ENCODE assay signal across 22 cellular contexts in the genomic region with DNA sequence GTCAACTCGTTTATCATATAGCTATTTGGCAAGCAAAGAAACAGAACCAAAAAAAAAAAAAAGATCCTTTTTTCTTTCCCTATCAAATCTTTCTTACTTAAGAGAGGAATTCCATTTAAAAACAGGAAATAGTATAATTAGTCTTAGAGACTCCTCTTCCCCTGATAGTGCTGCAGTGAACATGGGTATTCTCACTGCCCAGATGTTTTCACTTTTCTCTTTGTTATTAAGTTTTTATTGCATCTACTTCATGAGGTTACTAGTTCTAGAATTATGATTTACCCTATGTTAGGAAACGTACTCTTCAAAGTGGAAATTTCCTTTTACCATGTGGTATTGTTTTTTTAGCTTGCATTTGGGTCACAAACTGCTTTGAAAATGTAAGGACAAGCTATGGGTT. TPM values are rescaled to one million over a fixed set of nuclear protein-coding genes. Genes with fewer than 3 reads are reported as not detected.
DNase-seq lines count a peak whose midpoint lies in the region; ATAC-seq lines count a peak whose summit lies in the region.
"Had no signal": no experiment of that assay in that cellular context is flagged by ENCODE, and none has a peak within 500 bp of the region (broad histone marks: within the 10 kb centered on the region; RNA-seq: fewer than 3 reads in every experiment).

No MANE protein-coding gene starts in this region.

- H3K4me3 ChIP-seq in CD4-positive, alpha-beta memory T cell (ENCODE audit: low read length in 2 of 2) = no peak overlapping the region
- no peak overlapping the region for H3K4me3 ChIP-seq in naive thymus-derived CD4-positive, alpha-beta T cell (ENCODE audit: low read length)

- peaks cover 31% of the 10 kb centered on the region for H3K4me1 ChIP-seq in CD4-positive, alpha-beta memory T cell (ENCODE audit: insufficient read depth, low read length)
- H3K4me1 ChIP-seq in naive thymus-derived CD4-positive, alpha-beta T cell (ENCODE audit: control insufficient read depth in 2 of 2, insufficient read depth in 2 of 2, low read length in 2 of 2) = peaks cover 7 to 10% of the 10 kb centered on the region in 2 donors

- H3K36me3 ChIP-seq in CD4-positive, alpha-beta memory T cell (ENCODE audit: insufficient read depth, low read length) = peaks cover 82% of the 10 kb centered on the region
- peaks cover 10 to 75% (median 52%) of the 10 kb centered on the region in 3 experiments for H3K36me3 ChIP-seq in naive thymus-derived CD4-positive, alpha-beta T cell (ENCODE audit: control insufficient read depth in 2 of 3, insufficient read depth in 3 of 3, low read length in 3 of 3)

- no peaks in the 10 kb centered on the region for H3K9me3 Mint-ChIP-seq in activated CD4-positive, alpha-beta memory T cell treated with anti-CD3 and anti-CD28 coated beads, Interleukin-2, amount 10 ng/mL, durations not matched to agents 7 days and 5 days
- H3K9me3 Mint-ChIP-seq in activated CD4-positive, alpha-beta memory T cell treated with anti-CD3 and anti-CD28 coated beads for 36 hours = no peaks in the 10 kb centered on the region
- H3K9me3 Mint-ChIP-seq in CD4-positive, alpha-beta memory T cell = no peaks in the 10 kb centered on the region
- H3K9me3 Mint-ChIP-seq in activated T-helper 1 cell treated with anti-CD3 and anti-CD28 coated beads, Interleukin-12 subunit alpha, Interleukin-12 subunit beta, Interleukin-2, Interleukin-4 antibody, amounts not matched to agents 30 ng/mL and 10 ng/mL and 1 ng/mL, durations not matched to agents 14 hours and 24 hours and 36 hours = no peaks in the 10 kb centered on the region
- H3K9me3 Mint-ChIP-seq in naive thymus-derived CD4-positive, alpha-beta T cell = no peaks in the 10 kb centered on the region
- H3K9me3 Mint-ChIP-seq: activated T-cell treated with anti-CD3 and anti-CD28 coated beads, Interleukin-2, amount 50 U/mL, for 4 hours had no signal

- H3K27ac Mint-ChIP-seq in activated CD4-positive, alpha-beta memory T cell treated with anti-CD3 and anti-CD28 coated beads, Interleukin-2, amount 10 ng/mL, durations not matched to agents 7 days and 5 days = peak overlapping the region; percentile 71
- no peak overlapping the region for H3K27ac Mint-ChIP-seq in activated CD4-positive, alpha-beta memory T cell treated with anti-CD3 and anti-CD28 coated beads for 36 hours
- H3K27ac Mint-ChIP-seq in CD4-positive, alpha-beta memory T cell = peak overlapping the region; percentile 10 to 66 (median 30)
- H3K27ac Mint-ChIP-seq in activated T-helper 1 cell treated with anti-CD3 and anti-CD28 coated beads, Interleukin-12 subunit alpha, Interleukin-12 subunit beta, Interleukin-2, Interleukin-4 antibody, amounts not matched to agents 30 ng/mL and 10 ng/mL and 1 ng/mL, durations not matched to agents 14 hours and 24 hours and 36 hours = peak overlapping the region; percentile 29
- H3K27ac Mint-ChIP-seq in naive thymus-derived CD4-positive, alpha-beta T cell = peak overlapping the region; percentile 9 to 63 (median 24)

- DNase-seq in activated CD4-positive, alpha-beta memory T cell treated with anti-CD3 and anti-CD28 coated beads, Interleukin-2, amount 10 ng/mL, durations not matched to agents 7 days and 5 days = no peak
- DNase-seq in activated CD4-positive, alpha-beta memory T cell treated with anti-CD3 and anti-CD28 coated beads for 36 hours = no peak
- no peak for DNase-seq in CD4-positive, alpha-beta memory T cell
- no peak for DNase-seq in activated T-helper 1 cell treated with anti-CD3 and anti-CD28 coated beads, Interleukin-12 subunit alpha, Interleukin-12 subunit beta, Interleukin-2, Interleukin-4 antibody, amounts not matched to agents 30 ng/mL and 10 ng/mL and 1 ng/mL, durations not matched to agents 14 hours and 24 hours and 36 hours (ENCODE audit: low spot score)
- DNase-seq in naive thymus-derived CD4-positive, alpha-beta T cell = no peak
- DNase-seq in NCI-H2029 treated with DMSO at 0.1 percent for 48 hours (lab: John Stamatoyannopoulos, UW) (no peak), NCI-H1092 treated with DMSO at 0.1 percent for 48 hours (lab: John Stamatoyannopoulos, UW) (no peak)
- DNase-seq: activated CD4-positive, alpha-beta T cell treated with anti-CD3 and anti-CD28 coated beads, Interleukin-2, amount 50 U/mL, for 1 hour; activated T-cell treated with anti-CD3 and anti-CD28 coated beads, Interleukin-2, amount 50 U/mL, for 4 hours; DND-41; KG1; MV-4-11; NCI-H187 treated with DMSO at 0.1 percent for 48 hours; NCI-H446; SW 1271 had no signal

- ATAC-seq in naive thymus-derived CD4-positive, alpha-beta T cell = no peak
- no peak for ATAC-seq in GM18873 (IDR thresholded peaks at IDR 0.05; ENCODE audit: low FRiP score, unreplicated experiment)
- ATAC-seq: activated T-cell treated with anti-CD3 and anti-CD28 coated beads, Interleukin-2, amount 50 U/mL, for 4 hours had no signal

- intact Hi-C loops in activated CD4-positive, alpha-beta memory T cell treated with anti-CD3 and anti-CD28 coated beads for 36 hours (cut with micrococcal nuclease) = no loop called here
- intact Hi-C loops in CD4-positive, alpha-beta memory T cell (cut with micrococcal nuclease) = no loop called here
- intact Hi-C loops in activated T-helper 1 cell treated with anti-CD3 and anti-CD28 coated beads, Interleukin-12 subunit alpha, Interleukin-12 subunit beta, Interleukin-2, Interleukin-4 antibody, amounts not matched to agents 30 ng/mL and 10 ng/mL and 1 ng/mL, durations not matched to agents 14 hours and 24 hours and 36 hours (cut with micrococcal nuclease) = no loop called here
- intact Hi-C loops in naive thymus-derived CD4-positive, alpha-beta T cell (cut with micrococcal nuclease) = no loop called here

- no peak overlapping the region for H3K4me3 Mint-ChIP-seq in activated CD4-positive, alpha-beta memory T cell treated with anti-CD3 and anti-CD28 coated beads, Interleukin-2, amount 10 ng/mL, durations not matched to agents 7 days and 5 days
- no peak overlapping the region for H3K4me3 Mint-ChIP-seq in activated CD4-positive, alpha-beta memory T cell treated with anti-CD3 and anti-CD28 coated beads for 36 hours
- peak overlapping the region in 1 of 8 donors; percentile 4 for H3K4me3 Mint-ChIP-seq in CD4-positive, alpha-beta memory T cell
- no peak overlapping the region for H3K4me3 Mint-ChIP-seq in activated T-helper 1 cell treated with anti-CD3 and anti-CD28 coated beads, Interleukin-12 subunit alpha, Interleukin-12 subunit beta, Interleukin-2, Interleukin-4 antibody, amounts not matched to agents 30 ng/mL and 10 ng/mL and 1 ng/mL, durations not matched to agents 14 hours and 24 hours and 36 hours
- peak overlapping the region in 3 of 10 donors; percentile 32 to 39 (median 33) for H3K4me3 Mint-ChIP-seq in naive thymus-derived CD4-positive, alpha-beta T cell
- H3K4me3 Mint-ChIP-seq: activated T-cell treated with anti-CD3 and anti-CD28 coated beads, Interleukin-2, amount 50 U/mL, for 4 hours had no signal

- no peaks in the 10 kb centered on the region for H3K27me3 ChIP-seq in CD4-positive, alpha-beta memory T cell (ENCODE audit: insufficient read depth, low read length)
- H3K27me3 ChIP-seq in naive thymus-derived CD4-positive, alpha-beta T cell (ENCODE audit: control insufficient read depth in 2 of 2, insufficient read depth in 2 of 2, low read length in 2 of 2) = no peaks in the 10 kb centered on the region

- H3K36me3 Mint-ChIP-seq in activated CD4-positive, alpha-beta memory T cell treated with anti-CD3 and anti-CD28 coated beads, Interleukin-2, amount 10 ng/mL, durations not matched to agents 7 days and 5 days (ENCODE audit: low read depth) = peaks cover 91% of the 10 kb centered on the region
- H3K36me3 Mint-ChIP-seq in activated CD4-positive, alpha-beta memory T cell treated with anti-CD3 and anti-CD28 coated beads for 36 hours = peaks cover 84% of the 10 kb centered on the region
- H3K36me3 Mint-ChIP-seq in CD4-positive, alpha-beta memory T cell = peaks cover 73 to 86% of the 10 kb centered on the region in 2 donors
- H3K36me3 Mint-ChIP-seq in activated T-helper 1 cell treated with anti-CD3 and anti-CD28 coated beads, Interleukin-12 subunit alpha, Interleukin-12 subunit beta, Interleukin-2, Interleukin-4 antibody, amounts not matched to agents 30 ng/mL and 10 ng/mL and 1 ng/mL, durations not matched to agents 14 hours and 24 hours and 36 hours (ENCODE audit: low read depth) = peaks cover 76% of the 10 kb centered on the region
- peaks cover 25 to 70% (median 48%) of the 10 kb centered on the region in 5 donors for H3K36me3 Mint-ChIP-seq in naive thymus-derived CD4-positive, alpha-beta T cell

- H3K27me3 Mint-ChIP-seq in activated CD4-positive, alpha-beta memory T cell treated with anti-CD3 and anti-CD28 coated beads, Interleukin-2, amount 10 ng/mL, durations not matched to agents 7 days and 5 days = no peaks in the 10 kb centered on the region
- no peaks in the 10 kb centered on the region for H3K27me3 Mint-ChIP-seq in activated CD4-positive, alpha-beta memory T cell treated with anti-CD3 and anti-CD28 coated beads for 36 hours
- H3K27me3 Mint-ChIP-seq in CD4-positive, alpha-beta memory T cell = no peaks in the 10 kb centered on the region
- no peaks in the 10 kb centered on the region for H3K27me3 Mint-ChIP-seq in activated T-helper 1 cell treated with anti-CD3 and anti-CD28 coated beads, Interleukin-12 subunit alpha, Interleukin-12 subunit beta, Interleukin-2, Interleukin-4 antibody, amounts not matched to agents 30 ng/mL and 10 ng/mL and 1 ng/mL, durations not matched to agents 14 hours and 24 hours and 36 hours (ENCODE audit: insufficient read depth)
- H3K27me3 Mint-ChIP-seq in naive thymus-derived CD4-positive, alpha-beta T cell = no peaks in the 10 kb centered on the region

- no peaks in the 10 kb centered on the region for H3K9me3 ChIP-seq in CD4-positive, alpha-beta memory T cell (ENCODE audit: control insufficient read depth in 1 of 2, low read length in 2 of 2)
- H3K9me3 ChIP-seq in naive thymus-derived CD4-positive, alpha-beta T cell (ENCODE audit: control insufficient read depth in 2 of 3, low read length in 3 of 3) = no peaks in the 10 kb centered on the region

- CTCF ChIA-PET in activated CD4-positive, alpha-beta memory T cell treated with anti-CD3 and anti-CD28 coated beads, Interleukin-2, amount 10 ng/mL, durations not matched to agents 7 days and 5 days (lab: Charles Lee) = interaction anchor here (0.7 to 14.0 kb wide), 8 partner anchors 10 to 83 kb away, joined by 3 to 250 read pairs (median 4); a partner anchor contains a TSS
- CTCF ChIA-PET in activated CD4-positive, alpha-beta memory T cell treated with anti-CD3 and anti-CD28 coated beads for 36 hours (lab: Charles Lee) = interaction anchor here (0.9 to 9.6 kb wide), 7 partner anchors 9 to 83 kb away, joined by 3 to 123 read pairs (median 3); no protein-coding TSS in a partner anchor
- CTCF ChIA-PET in CD4-positive, alpha-beta memory T cell (lab: Charles Lee; ENCODE audit: partially characterized antibody) = interaction anchor here (0.6 to 13.9 kb wide), 14 partner anchors 9 to 140 kb away, joined by 3 to 513 read pairs (median 4); a partner anchor contains a TSS
- CTCF ChIA-PET in naive thymus-derived CD4-positive, alpha-beta T cell (lab: Charles Lee) = interaction anchor here (0.6 to 7.5 kb wide), 5 partner anchors 9 to 471 kb away, joined by 3 to 177 read pairs (median 3); no protein-coding TSS in a partner anchor

- H3K27ac ChIP-seq in CD4-positive, alpha-beta memory T cell (ENCODE audit: low read depth, low read length) = no peak overlapping the region
- no peak overlapping the region for H3K27ac ChIP-seq in naive thymus-derived CD4-positive, alpha-beta T cell (ENCODE audit: low read depth, low read length)
- H3K27ac ChIP-seq: RWPE1 had no signal

- POLR2A ChIA-PET in activated CD4-positive, alpha-beta memory T cell treated with anti-CD3 and anti-CD28 coated beads, Interleukin-2, amount 10 ng/mL, durations not matched to agents 7 days and 5 days (lab: Charles Lee) = interaction anchor here (0.7 to 2.2 kb wide), 5 partner anchors 9 to 83 kb away, joined by 4 to 15 read pairs (median 8); a partner anchor contains a TSS
- POLR2A ChIA-PET in activated CD4-positive, alpha-beta memory T cell treated with anti-CD3 and anti-CD28 coated beads for 36 hours (lab: Charles Lee) = interaction anchor here (1.8 kb wide), 1 partner anchor 52 kb away, joined by 4 read pairs; no protein-coding TSS in a partner anchor
- POLR2A ChIA-PET in CD4-positive, alpha-beta memory T cell (lab: Charles Lee; ENCODE audit: partially characterized antibody) = interaction anchor here (1.4 to 6.4 kb wide), 6 partner anchors 9 to 111 kb away, joined by 4 to 51 read pairs (median 8); a partner anchor contains a TSS
- POLR2A ChIA-PET in naive thymus-derived CD4-positive, alpha-beta T cell (lab: Charles Lee) = interaction anchor here (0.7 to 2.0 kb wide), 10 partner anchors 9 to 112 kb away, joined by 3 to 7 read pairs (median 4); a partner anchor contains a TSS

- H3K4me1 Mint-ChIP-seq in activated CD4-positive, alpha-beta memory T cell treated with anti-CD3 and anti-CD28 coated beads, Interleukin-2, amount 10 ng/mL, durations not matched to agents 7 days and 5 days = peaks cover 79% of the 10 kb centered on the region
- H3K4me1 Mint-ChIP-seq in activated CD4-positive, alpha-beta memory T cell treated with anti-CD3 and anti-CD28 coated beads for 36 hours (ENCODE audit: low read depth) = peaks cover 61% of the 10 kb centered on the region
- H3K4me1 Mint-ChIP-seq in CD4-positive, alpha-beta memory T cell = peaks cover 43 to 67% (median 52%) of the 10 kb centered on the region in 4 donors
- peaks cover 59% of the 10 kb centered on the region for H3K4me1 Mint-ChIP-seq in activated T-helper 1 cell treated with anti-CD3 and anti-CD28 coated beads, Interleukin-12 subunit alpha, Interleukin-12 subunit beta, Interleukin-2, Interleukin-4 antibody, amounts not matched to agents 30 ng/mL and 10 ng/mL and 1 ng/mL, durations not matched to agents 14 hours and 24 hours and 36 hours (ENCODE audit: low read depth)
- peaks cover 37 to 76% (median 62%) of the 10 kb centered on the region in 7 donors for H3K4me1 Mint-ChIP-seq in naive thymus-derived CD4-positive, alpha-beta T cell

RNA-seq across cellular contexts. Expression of a gene that starts 8.5 kb away (rescaled TPM):
- 100 to 1,000 TPM; 117 to 122 TPM for total RNA-seq in activated CD4-positive, alpha-beta memory T cell treated with anti-CD3 and anti-CD28 coated beads, Interleukin-2, amount 10 ng/mL, durations not matched to agents 7 days and 5 days
- total RNA-seq in activated CD4-positive, alpha-beta memory T cell treated with anti-CD3 and anti-CD28 coated beads for 36 hours = 100 to 1,000 TPM; 117 to 129 TPM
- 10 to 100 TPM; 94.3 to 96.1 TPM for total RNA-seq in CD4-positive, alpha-beta memory T cell
- 10 to 100 TPM in 1 of 2 donors, 1 to 10 TPM in 1; 5.3 to 29.2 TPM for polyA plus RNA-seq in CD4-positive, alpha-beta memory T cell
- 107 and 110 TPM in 2 replicates for total RNA-seq in activated T-helper 1 cell treated with anti-CD3 and anti-CD28 coated beads, Interleukin-12 subunit alpha, Interleukin-12 subunit beta, Interleukin-2, Interleukin-4 antibody, amounts not matched to agents 30 ng/mL and 10 ng/mL and 1 ng/mL, durations not matched to agents 14 hours and 24 hours and 36 hours
- total RNA-seq in naive thymus-derived CD4-positive, alpha-beta T cell = 10 to 100 TPM; 29.6 to 97.7 (median 69.1) TPM
- polyA plus RNA-seq in naive thymus-derived CD4-positive, alpha-beta T cell = 10 to 100 TPM; 14.4 to 24.4 TPM

RNA-seq across cellular contexts. Expression of a gene that starts 11.9 kb away (rescaled TPM):
- under 1 TPM; 0.48 to 0.73 TPM for total RNA-seq in activated CD4-positive, alpha-beta memory T cell treated with anti-CD3 and anti-CD28 coated beads, Interleukin-2, amount 10 ng/mL, durations not matched to agents 7 days and 5 days
- under 1 TPM; 0.29 to 0.70 TPM for total RNA-seq in activated CD4-positive, alpha-beta memory T cell treated with anti-CD3 and anti-CD28 coated beads for 36 hours
- 1 to 10 TPM in 1 of 2 experiments, under 1 TPM in 1; 0.61 to 1.8 TPM for total RNA-seq in CD4-positive, alpha-beta memory T cell
- 1 to 10 TPM; 1.0 to 2.1 TPM for polyA plus RNA-seq in CD4-positive, alpha-beta memory T cell
- total RNA-seq in activated T-helper 1 cell treated with anti-CD3 and anti-CD28 coated beads, Interleukin-12 subunit alpha, Interleukin-12 subunit beta, Interleukin-2, Interleukin-4 antibody, amounts not matched to agents 30 ng/mL and 10 ng/mL and 1 ng/mL, durations not matched to agents 14 hours and 24 hours and 36 hours = 0.73 TPM in 1 of 2 replicates, not detected in the other
- under 1 TPM in 4 of 5 experiments, not detected in 1; 0.32 to 0.62 (median 0.51) TPM for total RNA-seq in naive thymus-derived CD4-positive, alpha-beta T cell
- under 1 TPM; 0.46 TPM for polyA plus RNA-seq in naive thymus-derived CD4-positive, alpha-beta T cell
- total RNA-seq: dermis microvascular lymphatic vessel endothelial cell, frontal cortex had no signal

RNA-seq across cellular contexts. Expression of a gene that starts 19.2 kb away (rescaled TPM):
- total RNA-seq in activated CD4-positive, alpha-beta memory T cell treated with anti-CD3 and anti-CD28 coated beads, Interleukin-2, amount 10 ng/mL, durations not matched to agents 7 days and 5 days = under 1 TPM in 1 of 2 experiments, not detected in 1; 0.10 TPM
- total RNA-seq in activated CD4-positive, alpha-beta memory T cell treated with anti-CD3 and anti-CD28 coated beads for 36 hours = under 1 TPM in 1 of 2 experiments, not detected in 1; 0.17 TPM
- total RNA-seq in CD4-positive, alpha-beta memory T cell = not detected
- polyA plus RNA-seq in CD4-positive, alpha-beta memory T cell = under 1 TPM in 1 of 2 donors, not detected in 1; 0.06 TPM
- not detected in 2 replicates for total RNA-seq in activated T-helper 1 cell treated with anti-CD3 and anti-CD28 coated beads, Interleukin-12 subunit alpha, Interleukin-12 subunit beta, Interleukin-2, Interleukin-4 antibody, amounts not matched to agents 30 ng/mL and 10 ng/mL and 1 ng/mL, durations not matched to agents 14 hours and 24 hours and 36 hours
- total RNA-seq in naive thymus-derived CD4-positive, alpha-beta T cell = under 1 TPM in 2 of 5 experiments, not detected in 3; 0.07 to 0.51 TPM
- not detected for polyA plus RNA-seq in naive thymus-derived CD4-positive, alpha-beta T cell
- total RNA-seq: A172; activated T-cell treated with anti-CD3 and anti-CD28 coated beads, Interleukin-2, amount 50 U/mL, for 4 hours; dermis microvascular lymphatic vessel endothelial cell; epithelial cell of proximal tubule; renal cortical epithelial cell had no signal

RNA-seq across cellular contexts. Expression of a gene that starts 33.4 kb away (rescaled TPM):
- total RNA-seq in activated CD4-positive, alpha-beta memory T cell treated with anti-CD3 and anti-CD28 coated beads, Interleukin-2, amount 10 ng/mL, durations not matched to agents 7 days and 5 days = 100 to 1,000 TPM; 502 to 518 TPM
- 100 to 1,000 TPM; 218 to 224 TPM for total RNA-seq in activated CD4-positive, alpha-beta memory T cell treated with anti-CD3 and anti-CD28 coated beads for 36 hours
- 100 to 1,000 TPM; 469 to 482 TPM for total RNA-seq in CD4-positive, alpha-beta memory T cell
- 100 to 1,000 TPM; 692 to 748 TPM for polyA plus RNA-seq in CD4-positive, alpha-beta memory T cell
- 134 and 135 TPM in 2 replicates for total RNA-seq in activated T-helper 1 cell treated with anti-CD3 and anti-CD28 coated beads, Interleukin-12 subunit alpha, Interleukin-12 subunit beta, Interleukin-2, Interleukin-4 antibody, amounts not matched to agents 30 ng/mL and 10 ng/mL and 1 ng/mL, durations not matched to agents 14 hours and 24 hours and 36 hours
- 100 to 1,000 TPM; 253 to 385 (median 311) TPM for total RNA-seq in naive thymus-derived CD4-positive, alpha-beta T cell
- polyA plus RNA-seq in naive thymus-derived CD4-positive, alpha-beta T cell = 100 to 1,000 TPM; 398 to 470 TPM
